22 cellular contexts compared by ENCODE assay signal in the genomic region with DNA sequence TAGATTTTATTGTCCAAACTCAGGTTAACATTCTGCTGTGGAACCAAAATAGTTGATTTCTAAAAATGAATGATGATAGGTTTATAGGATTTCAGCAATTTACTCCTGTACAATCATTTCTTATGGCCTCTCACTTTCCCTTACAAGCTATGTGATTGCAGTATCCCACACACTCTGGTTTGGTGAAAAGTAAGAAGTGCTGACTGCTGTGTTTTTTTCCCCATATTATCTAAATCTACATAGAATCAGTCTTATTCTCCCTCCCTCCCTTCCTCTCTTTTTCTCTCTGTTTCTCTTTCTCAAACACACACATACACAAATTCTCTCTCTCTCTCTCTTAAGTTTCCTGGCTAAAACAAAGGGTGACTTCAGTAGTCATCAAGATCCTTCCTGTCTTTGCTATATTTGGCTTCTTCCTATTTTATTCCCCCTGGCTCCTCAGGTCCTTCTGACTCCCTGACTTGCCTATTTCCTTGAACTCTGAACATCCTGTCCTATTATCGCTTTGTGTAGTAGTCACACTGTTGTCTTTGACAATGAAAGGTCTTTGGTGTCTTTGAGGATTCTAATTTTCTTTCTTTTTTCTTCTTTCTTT. TPM values are rescaled to one million over a fixed set of nuclear protein-coding genes. Genes with fewer than 3 reads are reported as not detected.
A peak's percentile ranks its signal among the peaks of the same experiment; 100 is the strongest.
DNase-seq lines count a peak whose midpoint lies in the region; ATAC-seq, FAIRE-seq and TF ChIP-seq lines count a peak whose summit lies in the region.
"Had no signal": no experiment of that assay in that cellular context is flagged by ENCODE, and none has a peak within 500 bp of the region (broad histone marks: within the 10 kb centered on the region; RNA-seq: fewer than 3 reads in every experiment).

No MANE protein-coding gene starts in this region.

- H3K4me2 ChIP-seq in A549 = no peak overlapping the region
- H3K4me2 ChIP-seq: KMS-11 had no signal

- no peak overlapping the region for H3K27ac ChIP-seq in A549
- no peak overlapping the region for H3K27ac ChIP-seq in liver (ENCODE audit: low read depth in 1 of 2, low read length in 2 of 2)
- H3K27ac ChIP-seq: C4-2B, KMS-11 had no signal

- CTCF ChIA-PET in A549 (lab: Yijun Ruan, JAX) = no interaction called here

- peak overlapping the region; percentile 94 for H3K27ac Mint-ChIP-seq in endothelial cell (ENCODE audit: unreplicated experiment)
- H3K27ac Mint-ChIP-seq in activated T-cell treated with anti-CD3 and anti-CD28 coated beads, Interleukin-2, amount 50 U/mL, for 24 hours = no peak overlapping the region
- H3K27ac Mint-ChIP-seq in effector memory CD8-positive, alpha-beta T cell = no peak overlapping the region
- H3K27ac Mint-ChIP-seq: CD8-positive, alpha-beta memory T cell; H9; HFFc6 had no signal

- TF ChIP-seq RAD21 in A549 (conservative IDR thresholded peaks at IDR 0.05 in 1 of 2, IDR thresholded peaks at IDR 0.05 in 1 of 2) (no peak), liver (IDR thresholded peaks at IDR 0.05) (no peak)

- H3K4me3 ChIP-seq in A549 (no peak overlapping the region), liver (ENCODE audit: low read depth in 1 of 3, low read length in 3 of 3) (no peak overlapping the region)

- peaks cover 5% of the 10 kb centered on the region for H3K36me3 Mint-ChIP-seq in endothelial cell (ENCODE audit: low read depth, unreplicated experiment)
- H3K36me3 Mint-ChIP-seq in activated T-cell treated with anti-CD3 and anti-CD28 coated beads, Interleukin-2, amount 50 U/mL, for 24 hours (ENCODE audit: low read depth) = no peaks in the 10 kb centered on the region
- H3K36me3 Mint-ChIP-seq in effector memory CD8-positive, alpha-beta T cell (ENCODE audit: insufficient read depth) = no peaks in the 10 kb centered on the region
- H3K36me3 Mint-ChIP-seq: CD8-positive, alpha-beta memory T cell had no signal

- no peaks in the 10 kb centered on the region for H3K9me3 Mint-ChIP-seq in endothelial cell (ENCODE audit: unreplicated experiment)
- H3K9me3 Mint-ChIP-seq in activated T-cell treated with anti-CD3 and anti-CD28 coated beads, Interleukin-2, amount 50 U/mL, for 24 hours = no peaks in the 10 kb centered on the region
- peaks cover 0 to 2% of the 10 kb centered on the region in 2 donors for H3K9me3 Mint-ChIP-seq in effector memory CD8-positive, alpha-beta T cell
- H3K9me3 Mint-ChIP-seq: H9 had no signal

- POLR2A ChIA-PET in A549 (lab: Yijun Ruan, JAX) = no interaction called here

- TF ChIP-seq CTCF in A549 (IDR thresholded peaks at IDR 0.05) = no peak
- no peak for TF ChIP-seq CTCF in endothelial cell (IDR thresholded peaks at IDR 0.05; ENCODE audit: unreplicated experiment)
- no peak for TF ChIP-seq CTCF in liver (IDR thresholded peaks at IDR 0.05; ENCODE audit: low read depth, low read length, missing input control)

- no peak for ATAC-seq in A549
- ATAC-seq in effector memory CD8-positive, alpha-beta T cell (replicated peaks) = no peak
- ATAC-seq: Right ventricle myocardium inferior had no signal

- no peaks in the 10 kb centered on the region for H3K36me3 ChIP-seq in liver (ENCODE audit: control insufficient read depth in 4 of 4, insufficient read depth in 3 of 4, low read depth in 1 of 4, low read length in 3 of 4)

- FAIRE-seq in A549 (lab: Jason Lieb, UNC) = no peak
- FAIRE-seq: GM19239 had no signal

- WGBS in A549 (ENCODE audit: missing lambda C conversion rate) = 88% methylated on average over 1 of the region's 1 CpG
- 80% methylated on average over 1 of the region's 1 CpG for WGBS in liver

- peaks cover 12% of the 10 kb centered on the region for H3K4me1 Mint-ChIP-seq in endothelial cell (ENCODE audit: unreplicated experiment)
- H3K4me1 Mint-ChIP-seq in activated T-cell treated with anti-CD3 and anti-CD28 coated beads, Interleukin-2, amount 50 U/mL, for 24 hours (ENCODE audit: low read depth) = no peaks in the 10 kb centered on the region
- H3K4me1 Mint-ChIP-seq in effector memory CD8-positive, alpha-beta T cell (ENCODE audit: low read depth in 2 of 2) = no peaks in the 10 kb centered on the region
- H3K4me1 Mint-ChIP-seq: CD8-positive, alpha-beta memory T cell; H9 had no signal

- DNase-seq in A549 (ENCODE audit: low read depth in 1 of 2, low spot score in 1 of 2) = no peak
- peak; percentile 63 for DNase-seq in SK-MEL-5 (ENCODE audit: low read depth, low spot score)
- DNase-seq in endothelial cell (ENCODE audit: low spot score) = no peak
- no peak for DNase-seq in activated T-cell treated with anti-CD3 and anti-CD28 coated beads, Interleukin-2, amount 50 U/mL, for 24 hours
- no peak for DNase-seq in SHP77 treated with DMSO at 0.1 percent for 48 hours (lab: John Stamatoyannopoulos, UW)
- no peak for DNase-seq in ACHN
- no peak for DNase-seq in effector memory CD8-positive, alpha-beta T cell
- DNase-seq: 8988T; CD8-positive, alpha-beta memory T cell; GF-D8; H9; HFFc6; NCI-H1105; NCI-H2029 treated with DMSO at 0.1 percent for 48 hours; NCI-H345; NCI-H524 treated with DMSO at 0.1 percent for 48 hours; OCI-M1 had no signal

- TF ChIP-seq POLR2A in A549 (IDR thresholded peaks at IDR 0.05; ENCODE audit: low read length) = no peak

- no peak for TF ChIP-seq EP300 in A549 (IDR thresholded peaks at IDR 0.05)

- H3K27me3 ChIP-seq in liver (ENCODE audit: control insufficient read depth in 4 of 4, insufficient read depth in 4 of 4, low read length in 3 of 4) = no peaks in the 10 kb centered on the region

- H3K9ac ChIP-seq in liver (ENCODE audit: low read depth in 1 of 2, low read length in 2 of 2) = no peak overlapping the region
- H3K9ac ChIP-seq: KMS-11 had no signal

- no peaks in the 10 kb centered on the region for H3K27me3 Mint-ChIP-seq in endothelial cell (ENCODE audit: unreplicated experiment)
- no peaks in the 10 kb centered on the region for H3K27me3 Mint-ChIP-seq in activated T-cell treated with anti-CD3 and anti-CD28 coated beads, Interleukin-2, amount 50 U/mL, for 24 hours
- H3K27me3 Mint-ChIP-seq in effector memory CD8-positive, alpha-beta T cell = no peaks in the 10 kb centered on the region
- H3K27me3 Mint-ChIP-seq: CD8-positive, alpha-beta memory T cell had no signal

- H3K9me3 ChIP-seq in A549 (no peaks in the 10 kb centered on the region), liver (ENCODE audit: control insufficient read depth in 4 of 4, low read length in 3 of 4) (no peaks in the 10 kb centered on the region)

- H3K4me1 ChIP-seq in A549 (peaks cover 15% of the 10 kb centered on the region), liver (ENCODE audit: control insufficient read depth in 4 of 4, insufficient read depth in 4 of 4, low read length in 3 of 4) (no peaks in the 10 kb centered on the region)

- in situ Hi-C loops in SK-MEL-5 (cut with HindIII; ENCODE audit: low pct_unique_long_range_greater_than_20kb, low sequenced_read_pairs) (no loop called here), ACHN (cut with HindIII; ENCODE audit: low pct_ligation_motif_present, low pct_unique_long_range_greater_than_20kb, low sequenced_read_pairs) (no loop called here)

- no peak overlapping the region for H3K4me3 Mint-ChIP-seq in endothelial cell (ENCODE audit: unreplicated experiment)
- H3K4me3 Mint-ChIP-seq in activated T-cell treated with anti-CD3 and anti-CD28 coated beads, Interleukin-2, amount 50 U/mL, for 24 hours = no peak overlapping the region
- H3K4me3 Mint-ChIP-seq in effector memory CD8-positive, alpha-beta T cell = no peak overlapping the region
- H3K4me3 Mint-ChIP-seq: CD8-positive, alpha-beta memory T cell; H9; HFFc6 had no signal

TF ChIP-seq in A549, 52 proteins besides CTCF, POLR2A, EP300 and RAD21:
- TF ChIP-seq MAFK (IDR thresholded peaks at IDR 0.05; ENCODE audit: partially characterized antibody) (peak; percentile 72), ZC3H11A (IDR thresholded peaks at IDR 0.05) (no peak)

TF ChIP-seq in liver, 16 proteins besides CTCF, POLR2A, EP300 and RAD21:
- peak; percentile 29 for TF ChIP-seq NR2F2 (IDR thresholded peaks at IDR 0.05)
- no peak for TF ChIP-seq RXRA (IDR thresholded peaks at IDR 0.05)

RNA-seq across cellular contexts. Expression of gene HAPLN1, which starts 55.9 kb away (rescaled TPM):
- polyA plus RNA-seq in A549 (2011; rRNA removed) (not detected in 2 replicates), A549 (2017; fragmentation: RNase III; extraction: RNeasy Plus Mini Kit Qiagen cat#74134 plus additional on column Dnase treatment) (not detected in 3 replicates), liver (under 1 TPM in 1 of 2 donors, not detected in 1; 0.07 TPM)
- not detected in 2 replicates for polyA plus RNA-seq in A549 (2012; cell fraction: cytosol; rRNA removed)
- not detected in 2 replicates for polyA plus RNA-seq in A549 (2012; cell fraction: nucleus; rRNA removed)
- polyA minus RNA-seq in A549 (2011; rRNA and poly(A)+ RNA removed) = not detected in 2 replicates
- total RNA-seq in SK-MEL-5 (2014; rRNA removed; shearing (Covaris generic)) = not detected in 2 replicates
- polyA plus RNA-seq in SK-MEL-5 (2015; cell fraction: cytosol; rRNA removed) = not detected in 2 replicates
- not detected in 2 replicates for polyA plus RNA-seq in SK-MEL-5 (2015; cell fraction: nucleus; rRNA removed)
- total RNA-seq in endothelial cell (ENCODE audit: unreplicated experiment) (42.1 TPM), liver (1 to 10 TPM in 1 of 2 donors, not detected in 1; 1.3 TPM)
- total RNA-seq: CD8-positive, alpha-beta memory T cell had no signal
- polyA plus RNA-seq: CD8-positive, alpha-beta memory T cell had no signal

Comparison
In these comparisons a context has a peak if more than half of its experiments do, and no peak if none do; other contexts are left out.
1. RNA of gene HAPLN1, which starts 55.9 kb away (total RNA-seq): 42.1 TPM in endothelial cell (single experiment); 1.3 TPM in liver and not detected in SK-MEL-5; every median in the first group is over 10 times any median in the second.